Comparison of ENCODE assay signal across 10 cellular contexts in genomic region chr16:2560798-2561133, GRCh38. TPM values are rescaled to one million over a fixed set of nuclear protein-coding genes. Genes with fewer than 3 reads are reported as not detected.
DNase-seq lines count a peak whose midpoint lies in the region; ATAC-seq and TF ChIP-seq lines count a peak whose summit lies in the region.
"Not testable (repeated sequence)": the region's sequence is repeated elsewhere in the genome, so short reads cannot be mapped to it uniquely, and the experiment has no call there.
"Had no signal": no experiment of that assay in that cellular context is flagged by ENCODE, and none has a peak within 500 bp of the region (broad histone marks: within the 10 kb centered on the region; RNA-seq: fewer than 3 reads in every experiment).

No MANE protein-coding gene starts in this region.

- CTCF ChIA-PET in CD4-positive, alpha-beta memory T cell (lab: Charles Lee; ENCODE audit: partially characterized antibody): not testable (repeated sequence)

- H2AFZ ChIP-seq in neural progenitor cell (replicated peaks): not testable (repeated sequence)

- H3K27me3 Mint-ChIP-seq in CD4-positive, alpha-beta memory T cell; activated CD4-positive, alpha-beta T cell treated with anti-CD3 and anti-CD28 coated beads, Interleukin-2, amount 10 ng/mL, durations not matched to agents 24 days and 14 days; activated naive CD8-positive, alpha-beta T cell treated with anti-CD3 and anti-CD28 coated beads, Interleukin-2, amount 50 U/mL, for 24 hours; glutamatergic neuron (ENCODE audit: unreplicated experiment); neural progenitor cell (ENCODE audit: insufficient read depth, low read depth): not testable (repeated sequence)

- H3K9me3 Mint-ChIP-seq in CD4-positive, alpha-beta memory T cell; activated CD4-positive, alpha-beta T cell treated with anti-CD3 and anti-CD28 coated beads, Interleukin-2, amount 10 ng/mL, durations not matched to agents 24 days and 14 days; activated naive CD8-positive, alpha-beta T cell treated with anti-CD3 and anti-CD28 coated beads, Interleukin-2, amount 50 U/mL, for 24 hours; glutamatergic neuron (ENCODE audit: unreplicated experiment); neural progenitor cell: not testable (repeated sequence)

- not testable (repeated sequence) for H3K27ac ChIP-seq in CD4-positive, alpha-beta memory T cell (ENCODE audit: low read depth, low read length); neural progenitor cell

- POLR2A ChIA-PET in CD4-positive, alpha-beta memory T cell (lab: Charles Lee; ENCODE audit: partially characterized antibody): not testable (repeated sequence)

- not testable (repeated sequence) for H3F3A ChIP-seq in neural progenitor cell (ENCODE audit: low read depth)

- not testable (repeated sequence) for H3K27me3 ChIP-seq in CD4-positive, alpha-beta memory T cell (ENCODE audit: insufficient read depth, low read length); neural progenitor cell

- H3K4me3 Mint-ChIP-seq in CD4-positive, alpha-beta memory T cell; activated CD4-positive, alpha-beta T cell treated with anti-CD3 and anti-CD28 coated beads, Interleukin-2, amount 10 ng/mL, durations not matched to agents 24 days and 14 days; activated naive CD8-positive, alpha-beta T cell treated with anti-CD3 and anti-CD28 coated beads, Interleukin-2, amount 50 U/mL, for 24 hours; glutamatergic neuron (ENCODE audit: unreplicated experiment); neural progenitor cell: not testable (repeated sequence)

- H3K9ac ChIP-seq in neural progenitor cell: not testable (repeated sequence)

- H3K4me1 Mint-ChIP-seq in CD4-positive, alpha-beta memory T cell; activated CD4-positive, alpha-beta T cell treated with anti-CD3 and anti-CD28 coated beads, Interleukin-2, amount 10 ng/mL, durations not matched to agents 24 days and 14 days; activated naive CD8-positive, alpha-beta T cell treated with anti-CD3 and anti-CD28 coated beads, Interleukin-2, amount 50 U/mL, for 24 hours; glutamatergic neuron (ENCODE audit: low read depth, unreplicated experiment); neural progenitor cell: not testable (repeated sequence)

- not testable (repeated sequence) for H3K9me3 ChIP-seq in CD4-positive, alpha-beta memory T cell (ENCODE audit: control insufficient read depth in 1 of 2, low read length in 2 of 2); neural progenitor cell (ENCODE audit: low read depth)

- ATAC-seq in GM21367 (IDR thresholded peaks at IDR 0.05; ENCODE audit: unreplicated experiment): peak; percentile 37
- peak; percentile 51 for ATAC-seq in HG03442 (IDR thresholded peaks at IDR 0.05; ENCODE audit: unreplicated experiment)
- ATAC-seq in activated naive CD8-positive, alpha-beta T cell treated with anti-CD3 and anti-CD28 coated beads, Interleukin-2, amount 50 U/mL, for 24 hours: peak; percentile 93

- DNase-seq in CD4-positive, alpha-beta memory T cell: peak; percentile 58 to 67 (median 59)
- DNase-seq in activated CD4-positive, alpha-beta T cell treated with anti-CD3 and anti-CD28 coated beads, Interleukin-2, amount 10 ng/mL, durations not matched to agents 24 days and 14 days: peak; percentile 91
- DNase-seq in activated naive CD8-positive, alpha-beta T cell treated with anti-CD3 and anti-CD28 coated beads, Interleukin-2, amount 50 U/mL, for 24 hours: peak; percentile 71
- DNase-seq in glutamatergic neuron: peak; percentile 85
- DNase-seq in neural progenitor cell (ENCODE audit: low spot score): not testable (repeated sequence)
- peak; percentile 43 for DNase-seq in stimulated activated CD8-positive, alpha-beta memory T cell treated with anti-CD3 and anti-CD28 coated beads, Interleukin-15, amount 100 ng/mL, for 1 hour (ENCODE audit: low read depth)

- H3K4me3 ChIP-seq in CD4-positive, alpha-beta memory T cell (ENCODE audit: low read length in 2 of 2); neural progenitor cell: not testable (repeated sequence)

- not testable (repeated sequence) for H3K36me3 Mint-ChIP-seq in CD4-positive, alpha-beta memory T cell; activated CD4-positive, alpha-beta T cell treated with anti-CD3 and anti-CD28 coated beads, Interleukin-2, amount 10 ng/mL, durations not matched to agents 24 days and 14 days (ENCODE audit: low read depth); activated naive CD8-positive, alpha-beta T cell treated with anti-CD3 and anti-CD28 coated beads, Interleukin-2, amount 50 U/mL, for 24 hours (ENCODE audit: low read depth); glutamatergic neuron (ENCODE audit: unreplicated experiment); neural progenitor cell

- not testable (repeated sequence) for H3K27ac Mint-ChIP-seq in CD4-positive, alpha-beta memory T cell; activated CD4-positive, alpha-beta T cell treated with anti-CD3 and anti-CD28 coated beads, Interleukin-2, amount 10 ng/mL, durations not matched to agents 24 days and 14 days; activated naive CD8-positive, alpha-beta T cell treated with anti-CD3 and anti-CD28 coated beads, Interleukin-2, amount 50 U/mL, for 24 hours; glutamatergic neuron (ENCODE audit: unreplicated experiment); neural progenitor cell

- not testable (repeated sequence) for H3K4me2 ChIP-seq in neural progenitor cell

- TF ChIP-seq CTCF in glutamatergic neuron (IDR thresholded peaks at IDR 0.05; ENCODE audit: partially characterized antibody, unreplicated experiment) (peak; percentile 22), neural progenitor cell (IDR thresholded peaks at IDR 0.05) (peak; percentile 51)

- not testable (repeated sequence) for H3K36me3 ChIP-seq in CD4-positive, alpha-beta memory T cell (ENCODE audit: insufficient read depth, low read length); neural progenitor cell

- not testable (repeated sequence) for H4K20me1 ChIP-seq in neural progenitor cell (ENCODE audit: low read depth)

- H3K4me1 ChIP-seq in CD4-positive, alpha-beta memory T cell (ENCODE audit: insufficient read depth, low read length); neural progenitor cell: not testable (repeated sequence)

- intact Hi-C loops in CD4-positive, alpha-beta memory T cell (cut with micrococcal nuclease); activated CD4-positive, alpha-beta T cell treated with anti-CD3 and anti-CD28 coated beads, Interleukin-2, amount 10 ng/mL, durations not matched to agents 24 days and 14 days (cut with micrococcal nuclease): not testable (repeated sequence)

- H3K79me2 ChIP-seq in neural progenitor cell (ENCODE audit: low read depth): not testable (repeated sequence)

RNA-seq across cellular contexts. Expression of gene PDPK1, which starts 22.9 kb away (rescaled TPM):
- total RNA-seq in CD4-positive, alpha-beta memory T cell: 10 to 100 TPM; 61.2 to 71.3 TPM
- polyA plus RNA-seq in CD4-positive, alpha-beta memory T cell: 10 to 100 TPM; 26.4 to 42.1 TPM
- 50.7 and 51.9 TPM in 2 replicates for total RNA-seq in activated CD4-positive, alpha-beta T cell treated with anti-CD3 and anti-CD28 coated beads, Interleukin-2, amount 10 ng/mL, durations not matched to agents 24 days and 14 days
- total RNA-seq in glutamatergic neuron (ENCODE audit: unreplicated experiment): 113 TPM
- 13.6 and 13.9 TPM in 2 replicates for total RNA-seq in neural progenitor cell (ENCODE audit: low replicate concordance)

RNA-seq across cellular contexts. Expression of gene CEMP1, which starts 29.6 kb away (rescaled TPM):
- 1 to 10 TPM; 1.7 to 3.0 TPM for total RNA-seq in CD4-positive, alpha-beta memory T cell
- 1 to 10 TPM; 1.9 to 5.0 TPM for polyA plus RNA-seq in CD4-positive, alpha-beta memory T cell
- 0.24 TPM in 1 of 2 replicates, not detected in the other for total RNA-seq in activated CD4-positive, alpha-beta T cell treated with anti-CD3 and anti-CD28 coated beads, Interleukin-2, amount 10 ng/mL, durations not matched to agents 24 days and 14 days
- total RNA-seq in glutamatergic neuron (ENCODE audit: unreplicated experiment): not detected
- 0.09 TPM in 1 of 2 replicates, not detected in the other for total RNA-seq in neural progenitor cell (ENCODE audit: low replicate concordance)
- total RNA-seq: pulmonary artery endothelial cell, SK-MEL-5 had no signal

RNA-seq across cellular contexts. Expression of gene AMDHD2, which starts 40.6 kb away (rescaled TPM):
- 100 to 1,000 TPM; 114 to 121 TPM for total RNA-seq in CD4-positive, alpha-beta memory T cell
- 10 to 100 TPM; 17.0 to 22.3 TPM for polyA plus RNA-seq in CD4-positive, alpha-beta memory T cell
- 34.1 and 37.5 TPM in 2 replicates for total RNA-seq in activated CD4-positive, alpha-beta T cell treated with anti-CD3 and anti-CD28 coated beads, Interleukin-2, amount 10 ng/mL, durations not matched to agents 24 days and 14 days
- total RNA-seq in glutamatergic neuron (ENCODE audit: unreplicated experiment): 61.0 TPM
- 11.7 and 39.2 TPM in 2 replicates for total RNA-seq in neural progenitor cell (ENCODE audit: low replicate concordance)

RNA-seq across cellular contexts. Expression of gene ATP6V0C, which starts 47.0 kb away (rescaled TPM):
- total RNA-seq in CD4-positive, alpha-beta memory T cell: 100 to 1,000 TPM; 125 to 129 TPM
- polyA plus RNA-seq in CD4-positive, alpha-beta memory T cell: 10 to 100 TPM; 57.5 to 81.6 TPM
- total RNA-seq in activated CD4-positive, alpha-beta T cell treated with anti-CD3 and anti-CD28 coated beads, Interleukin-2, amount 10 ng/mL, durations not matched to agents 24 days and 14 days: 105 and 122 TPM in 2 replicates
- 274 TPM for total RNA-seq in glutamatergic neuron (ENCODE audit: unreplicated experiment)
- total RNA-seq in neural progenitor cell (ENCODE audit: low replicate concordance): 11.6 and 44.3 TPM in 2 replicates

Comparison
In these comparisons a context has a peak if more than half of its experiments do, and no peak if none do; other contexts are left out.
1. ATAC-seq: peak in every context shown above with its lines; median percentile 93 in activated naive CD8-positive, alpha-beta T cell treated with anti-CD3 and anti-CD28 coated beads, Interleukin-2, amount 50 U/mL, for 24 hours; 51 in HG03442; 37 in GM21367.